Comparison of ENCODE assay signal across 34 cellular contexts in the genomic region with DNA sequence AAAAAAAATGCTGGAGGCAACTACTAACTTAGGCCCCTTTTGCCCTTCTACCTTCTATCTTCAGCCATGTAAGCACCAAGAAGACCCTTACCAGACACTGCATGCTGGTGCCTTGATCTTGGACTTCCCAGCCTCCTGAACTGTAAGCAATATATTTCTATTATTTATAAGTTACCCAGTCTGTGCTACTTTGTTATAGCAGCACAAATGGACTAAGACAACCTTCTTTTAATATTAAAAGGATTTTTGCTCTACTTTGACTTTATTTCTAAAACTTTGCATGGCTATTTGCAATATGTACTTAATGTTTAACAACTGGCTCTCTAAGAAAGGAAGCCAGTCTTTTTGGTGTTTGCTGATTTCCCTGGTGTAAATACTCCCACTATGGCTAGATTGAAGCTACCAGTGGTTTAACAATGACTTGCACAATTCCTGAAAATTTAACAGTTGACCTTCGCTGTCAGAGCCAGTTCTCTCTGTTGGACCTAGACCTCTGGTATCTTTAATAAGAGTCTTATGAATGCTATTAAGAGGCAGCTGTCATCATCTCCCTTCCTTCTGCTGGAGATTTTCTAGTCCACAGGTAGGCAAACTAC. TPM values are rescaled to one million over a fixed set of nuclear protein-coding genes. Genes with fewer than 3 reads are reported as not detected.
"Had no signal": no experiment of that assay in that cellular context is flagged by ENCODE, and none has a peak within 500 bp of the region (broad histone marks: within the 10 kb centered on the region; RNA-seq: fewer than 3 reads in every experiment).

No MANE protein-coding gene starts in this region.

- H3K4me2 ChIP-seq: neural progenitor cell, smooth muscle cell had no signal

- H3K9ac ChIP-seq: neural progenitor cell, parathyroid adenoma had no signal

- DNase-seq: natural killer cell; occipital lobe; ovary; posterior cingulate gyrus; psoas muscle; right cardiac atrium; spleen; stimulated activated CD4-positive, alpha-beta T cell treated with anti-CD3 and anti-CD28 coated beads, Interleukin-12 subunit alpha, Interleukin-12 subunit beta, amount 100 ng/mL, for 4 hours; stimulated activated CD4-positive, alpha-beta T cell treated with anti-CD3 and anti-CD28 coated beads, Interleukin-1b, Interleukin-23, amount 100 ng/mL, for 48 hours; stimulated activated CD4-positive, alpha-beta T cell treated with anti-CD3 and anti-CD28 coated beads, Interleukin-4, amount 100 ng/mL, for 1 hour; stimulated activated CD4-positive, alpha-beta T cell treated with anti-CD3 and anti-CD28 coated beads, Interleukin-4, amount 100 ng/mL, for 4 hours; stimulated activated CD8-positive, alpha-beta memory T cell treated with anti-CD3 and anti-CD28 coated beads, Interleukin-4, amount 100 ng/mL, for 48 hours; stimulated activated naive CD4-positive, alpha-beta T cell; stimulated activated naive CD8-positive, alpha-beta T cell treated with anti-CD3 and anti-CD28 coated beads, Interleukin-15, amount 100 ng/mL, for 72 hours; stimulated activated naive CD8-positive, alpha-beta T cell treated with anti-CD3 and anti-CD28 coated beads, Interleukin-15, Interleukin-2, amounts not matched to agents 100 U/mL and 50 U/mL, for 24 hours; substantia nigra; testis; tibial artery; transverse colon; upper lobe of right lung; uterus had no signal

- H3K36me3 ChIP-seq: neural progenitor cell, ovary, spleen, suprapubic skin, tibial artery, transverse colon, upper lobe of right lung, uterus had no signal

- H3K4me3 ChIP-seq: neural progenitor cell, ovary, psoas muscle, skin epidermis, smooth muscle cell, spleen, suprapubic skin, testis, tibial artery, transverse colon, upper lobe of right lung, uterus had no signal

- H3K4me1 ChIP-seq: parathyroid adenoma, psoas muscle, spleen, suprapubic skin had no signal

- H2AFZ ChIP-seq: neural progenitor cell, parathyroid adenoma had no signal

- H3K27ac ChIP-seq: neural progenitor cell, ovary, parathyroid adenoma, psoas muscle, skin epidermis, spleen, suprapubic skin, testis, tibial artery, transverse colon, upper lobe of right lung, uterus had no signal

- H3K27me3 ChIP-seq: neural progenitor cell, ovary, spleen, suprapubic skin, testis, tibial artery, transverse colon, upper lobe of right lung, uterus had no signal

- H3K9me3 ChIP-seq: ovary, psoas muscle, spleen, suprapubic skin, testis, tibial artery, transverse colon, upper lobe of right lung, uterus had no signal

- H3K79me2 ChIP-seq: parathyroid adenoma had no signal

- ATAC-seq: natural killer cell; psoas muscle; right cardiac atrium; sciatic nerve; stimulated activated memory B cell treated with anti-CD40 and anti-IgM and Interleukin-4, amounts not matched to agents 10 μg/mL and 1 μg/mL and 100 μg/mL, for 72 hours; stimulated activated naive CD8-positive, alpha-beta T cell treated with anti-CD3 and anti-CD28 coated beads, Interleukin-15, amount 100 ng/mL, for 72 hours; stimulated activated naive CD8-positive, alpha-beta T cell treated with anti-CD3 and anti-CD28 coated beads, Interleukin-15, Interleukin-2, amounts not matched to agents 100 U/mL and 50 U/mL, for 24 hours; upper lobe of right lung had no signal

RNA-seq across cellular contexts. Expression of a gene that starts 25.2 kb away (rescaled TPM):
- total RNA-seq: natural killer cell, occipital lobe, osteoblast, ovary, progenitor cell of endocrine pancreas, psoas muscle, renal cortical epithelial cell, right cardiac atrium, sciatic nerve, smooth muscle cell, spleen, transverse colon, upper lobe of right lung, urinary bladder, uterus had no signal
- polyA plus RNA-seq: neural cell, ovary, psoas muscle, right cardiac atrium, smooth muscle cell, spleen, thymus, urinary bladder had no signal

RNA-seq across cellular contexts. Expression of a gene that starts 32.2 kb away (rescaled TPM):
- total RNA-seq: natural killer cell, occipital lobe, osteoblast, ovary, progenitor cell of endocrine pancreas, psoas muscle, renal cortical epithelial cell, right cardiac atrium, sciatic nerve, smooth muscle cell, spleen, transverse colon, upper lobe of right lung, urinary bladder, uterus had no signal
- polyA plus RNA-seq: neural cell, ovary, psoas muscle, right cardiac atrium, smooth muscle cell, spleen, urinary bladder had no signal
